1 cellular context compared by ENCODE assay signal in genomic region chr7:83065714-83066113, GRCh38.
TF ChIP-seq lines count a peak whose summit lies in the region.

No MANE protein-coding gene starts in this region.

TF ChIP-seq in SK-N-SH treated with all-trans-retinoic acid at 6 μM for 48 hours, 23 proteins besides CTCF, POLR2A, EP300 and RAD21 (continued from another document):
- no peak for TF ChIP-seq ZFP30 (CRISPR knock-in tag; IDR thresholded peaks at IDR 0.05)
- TF ChIP-seq CREB5 (CRISPR knock-in tag; IDR thresholded peaks at IDR 0.05; ENCODE audit: low read depth): peak; percentile 56; the same call in 1 of the 2 replicates
- TF ChIP-seq TCF4 (CRISPR knock-in tag; IDR thresholded peaks at IDR 0.05; ENCODE audit: borderline replicate concordance): no peak
- no peak for TF ChIP-seq TSHZ2 (CRISPR knock-in tag; IDR thresholded peaks at IDR 0.05)
- TF ChIP-seq ARNTL (CRISPR knock-in tag; IDR thresholded peaks at IDR 0.05; ENCODE audit: borderline replicate concordance, low read depth): no peak
- no peak for TF ChIP-seq ZNF565 (CRISPR knock-in tag; conservative IDR thresholded peaks at IDR 0.05; ENCODE audit: low read depth)
- TF ChIP-seq PATZ1 (CRISPR knock-in tag; IDR thresholded peaks at IDR 0.05; ENCODE audit: borderline replicate concordance): peak; percentile 29; the same call in 1 of the 2 replicates
- TF ChIP-seq ESRRG (CRISPR knock-in tag; IDR thresholded peaks at IDR 0.05): no peak
- TF ChIP-seq ZNF70 (CRISPR knock-in tag; IDR thresholded peaks at IDR 0.05): no peak
- TF ChIP-seq TOX (CRISPR knock-in tag; IDR thresholded peaks at IDR 0.05; ENCODE audit: borderline replicate concordance): no peak
- TF ChIP-seq GLIS3 (CRISPR knock-in tag; IDR thresholded peaks at IDR 0.05): no peak
TF ChIP-seq in SK-N-SH treated with all-trans-retinoic acid at 6 μM for 48 hours: peak in this region for 6.
